In genomic region chr3:160291909-160292299, GRCh38 we compare ENCODE assay signal across 22 cellular contexts.
"Had no signal": no experiment of that assay in that cellular context is flagged by ENCODE, and none has a peak within 500 bp of the region (broad histone marks: within the 10 kb centered on the region; RNA-seq: fewer than 3 reads in every experiment).

No MANE protein-coding gene starts in this region.

- H3K9ac ChIP-seq: SK-N-SH had no signal

- H3K4me1 ChIP-seq: SJSA1 had no signal

- H3K4me3 ChIP-seq: SJSA1 had no signal

- H3K27me3 ChIP-seq: SJSA1 had no signal

- DNase-seq: activated CD4-positive, alpha-beta T cell treated with anti-CD3 and anti-CD28 coated beads, Interleukin-2, amount 10 ng/mL, durations not matched to agents 24 days and 14 days; activated CD4-positive, alpha-beta T cell treated with anti-CD3 and anti-CD28 coated beads, Interleukin-2, amount 50 U/mL, for 4 hours; activated CD8-positive, alpha-beta T cell treated with anti-CD3 and anti-CD28 coated beads for 36 hours; activated effector memory CD4-positive, alpha-beta T cell treated with anti-CD3 and anti-CD28 coated beads, Interleukin-2, amount 50 U/mL, for 16 hours; activated naive CD4-positive, alpha-beta T cell; activated naive CD4-positive, alpha-beta T cell treated with anti-CD3 and anti-CD28 coated beads, Interleukin-2, amount 50 U/mL, for 16 hours; activated naive CD8-positive, alpha-beta T cell treated with anti-CD3 and anti-CD28 coated beads for 36 hours; activated T-cell treated with anti-CD3 and anti-CD28 coated beads, Interleukin-2, amount 50 U/mL, for 1 hour; activated T-cell treated with anti-CD3 and anti-CD28 coated beads, Interleukin-2, amount 50 U/mL, for 72 hours; amniotic stem cell; aorta; caudate nucleus; cerebellar nuclear complex; NCI-H1092 treated with DMSO at 0.1 percent for 48 hours; NCI-H1417; NCI-H187 treated with DMSO at 0.1 percent for 48 hours; NCI-H345; NCI-H510A; NCI-H774; SHP77; SK-N-SH had no signal

- H3K27ac ChIP-seq: SJSA1 had no signal

- H3K36me3 ChIP-seq: SJSA1 had no signal

- H3K9me3 ChIP-seq: SJSA1, SK-N-SH had no signal
